Comparison of ENCODE assay signal across 7 cellular contexts in genomic region chr1:9235560-9235959, GRCh38. TPM values are rescaled to one million over a fixed set of nuclear protein-coding genes. Genes with fewer than 3 reads are reported as not detected.
DNase-seq lines count a peak whose midpoint lies in the region; ATAC-seq and TF ChIP-seq lines count a peak whose summit lies in the region.

No MANE protein-coding gene starts in this region.

- peak overlapping the region; percentile 91 for H3K27ac ChIP-seq in HEK293 (ENCODE audit: extremely low read depth, low read depth, low read length)

- CTCF ChIA-PET in HEK293 (lab: Yijun Ruan, JAX) (interaction anchor here (0.5 to 3.3 kb wide), 6 partner anchors 10 to 265 kb away, joined by 3 to 14 read pairs (median 3); no protein-coding TSS in a partner anchor), GM10248 (lab: Yijun Ruan, JAX) (interaction anchor here (1.2 to 4.3 kb wide), 6 partner anchors 12 to 386 kb away, joined by 3 to 17 read pairs (median 3); no protein-coding TSS in a partner anchor)
- CTCF ChIA-PET in activated CD8-positive, alpha-beta T cell treated with anti-CD3 and anti-CD28 coated beads for 36 hours (lab: Charles Lee), result interaction anchor here (1.4 to 1.8 kb wide), 3 partner anchors 15 to 93 kb away, joined by 5 to 7 read pairs (median 6); no protein-coding TSS in a partner anchor

- H3K9me3 ChIP-seq in HEK293 (ENCODE audit: control insufficient read depth, insufficient read depth, low read depth, low read length) (no peaks in the 10 kb centered on the region), iPS-15b (ENCODE audit: control insufficient read depth, insufficient read depth, low read length) (no peaks in the 10 kb centered on the region)

- no peaks in the 10 kb centered on the region for H3K36me3 Mint-ChIP-seq in activated CD8-positive, alpha-beta T cell treated with anti-CD3 and anti-CD28 coated beads for 36 hours (ENCODE audit: low read depth)
- H3K36me3 Mint-ChIP-seq in stimulated activated memory B cell treated with anti-CD40 and anti-IgM and Interleukin-4, amounts not matched to agents 10 μg/mL and 1 μg/mL and 100 μg/mL, for 72 hours, result peaks cover 12% of the 10 kb centered on the region

- no peaks in the 10 kb centered on the region for H3K27me3 ChIP-seq in iPS-15b (ENCODE audit: control insufficient read depth, insufficient read depth, low read length)

- TF ChIP-seq CTCF in HEK293 (tag by site-specific recombination; IDR thresholded peaks at IDR 0.05), result no peak
- no peak for TF ChIP-seq CTCF in activated CD8-positive, alpha-beta T cell treated with anti-CD3 and anti-CD28 coated beads for 36 hours (IDR thresholded peaks at IDR 0.05)
- TF ChIP-seq CTCF in GM10248 (IDR thresholded peaks at IDR 0.05; ENCODE audit: control extremely low read depth, extremely low read depth, low read depth, missing control alignments), result no peak

- H3K4me1 ChIP-seq in HEK293 (ENCODE audit: control insufficient read depth, insufficient read depth, low read length) (peaks cover 4% of the 10 kb centered on the region; the same call in 1 of the 2 replicates), iPS-15b (ENCODE audit: control insufficient read depth, insufficient read depth, low read length) (peaks cover 9% of the 10 kb centered on the region)

- intact Hi-C loops in activated CD8-positive, alpha-beta T cell treated with anti-CD3 and anti-CD28 coated beads for 36 hours (cut with micrococcal nuclease), result no loop called here

- H3K36me3 ChIP-seq in HEK293 (ENCODE audit: control insufficient read depth in 2 of 2, insufficient read depth in 1 of 2, low read length in 2 of 2), result peaks cover 0 to 11% of the 10 kb centered on the region in 2 experiments; a peak in 1 of 3 replicates
- H3K36me3 ChIP-seq in iPS-15b (ENCODE audit: control insufficient read depth, insufficient read depth, low read length), result no peaks in the 10 kb centered on the region

- peak overlapping the region; percentile 60 for H3K9ac ChIP-seq in iPS-15b (ENCODE audit: low read depth, low read length)

- ATAC-seq in activated CD8-positive, alpha-beta T cell treated with anti-CD3 and anti-CD28 coated beads for 36 hours, result no peak
- ATAC-seq in stimulated activated memory B cell treated with anti-CD40 and anti-IgM and Interleukin-4, amounts not matched to agents 10 μg/mL and 1 μg/mL and 100 μg/mL, for 72 hours, result no peak
- ATAC-seq in GM19324 (IDR thresholded peaks at IDR 0.05; ENCODE audit: low FRiP score, unreplicated experiment) (no peak), GM21737 (IDR thresholded peaks at IDR 0.05; ENCODE audit: unreplicated experiment) (no peak)

- no peaks in the 10 kb centered on the region for H3K9me3 Mint-ChIP-seq in activated CD8-positive, alpha-beta T cell treated with anti-CD3 and anti-CD28 coated beads for 36 hours
- no peaks in the 10 kb centered on the region for H3K9me3 Mint-ChIP-seq in stimulated activated memory B cell treated with anti-CD40 and anti-IgM and Interleukin-4, amounts not matched to agents 10 μg/mL and 1 μg/mL and 100 μg/mL, for 72 hours

- no peak for DNase-seq in activated CD8-positive, alpha-beta T cell treated with anti-CD3 and anti-CD28 coated beads for 36 hours
- no peak for DNase-seq in GM10248 (ENCODE audit: extremely low spot score)

- H3K4me3 Mint-ChIP-seq in activated CD8-positive, alpha-beta T cell treated with anti-CD3 and anti-CD28 coated beads for 36 hours, result peak overlapping the region; percentile 86
- peak overlapping the region; percentile 95 for H3K4me3 Mint-ChIP-seq in stimulated activated memory B cell treated with anti-CD40 and anti-IgM and Interleukin-4, amounts not matched to agents 10 μg/mL and 1 μg/mL and 100 μg/mL, for 72 hours

- H3K4me3 ChIP-seq in HEK293 (ENCODE audit: low read depth, low read length) (peak overlapping the region; percentile 67), iPS-15b (ENCODE audit: low read depth, low read length) (peak overlapping the region; percentile 60)

- POLR2A ChIA-PET in HEK293 (lab: Yijun Ruan, JAX), result interaction anchor here (1.5 kb wide), 1 partner anchor 10 kb away, joined by 8 read pairs; no protein-coding TSS in a partner anchor
- POLR2A ChIA-PET in activated CD8-positive, alpha-beta T cell treated with anti-CD3 and anti-CD28 coated beads for 36 hours (lab: Charles Lee), result interaction anchor here (0.6 to 2.0 kb wide), 3 partner anchors 9 to 335 kb away, joined by 3 to 5 read pairs (median 3); no protein-coding TSS in a partner anchor
- POLR2A ChIA-PET in GM10248 (lab: Yijun Ruan, JAX), result no interaction called here

- peak overlapping the region; percentile 86 for H3K27ac Mint-ChIP-seq in activated CD8-positive, alpha-beta T cell treated with anti-CD3 and anti-CD28 coated beads for 36 hours
- peak overlapping the region; percentile 86 for H3K27ac Mint-ChIP-seq in stimulated activated memory B cell treated with anti-CD40 and anti-IgM and Interleukin-4, amounts not matched to agents 10 μg/mL and 1 μg/mL and 100 μg/mL, for 72 hours

- H3K27me3 Mint-ChIP-seq in activated CD8-positive, alpha-beta T cell treated with anti-CD3 and anti-CD28 coated beads for 36 hours, result no peaks in the 10 kb centered on the region
- no peaks in the 10 kb centered on the region for H3K27me3 Mint-ChIP-seq in stimulated activated memory B cell treated with anti-CD40 and anti-IgM and Interleukin-4, amounts not matched to agents 10 μg/mL and 1 μg/mL and 100 μg/mL, for 72 hours

- H3K4me1 Mint-ChIP-seq in activated CD8-positive, alpha-beta T cell treated with anti-CD3 and anti-CD28 coated beads for 36 hours (ENCODE audit: low read depth), result peaks cover 48% of the 10 kb centered on the region
- peaks cover 67% of the 10 kb centered on the region for H3K4me1 Mint-ChIP-seq in stimulated activated memory B cell treated with anti-CD40 and anti-IgM and Interleukin-4, amounts not matched to agents 10 μg/mL and 1 μg/mL and 100 μg/mL, for 72 hours

TF ChIP-seq in HEK293, 187 proteins besides CTCF, POLR2A, EP300 and RAD21:
- TF ChIP-seq, protein P1, sequence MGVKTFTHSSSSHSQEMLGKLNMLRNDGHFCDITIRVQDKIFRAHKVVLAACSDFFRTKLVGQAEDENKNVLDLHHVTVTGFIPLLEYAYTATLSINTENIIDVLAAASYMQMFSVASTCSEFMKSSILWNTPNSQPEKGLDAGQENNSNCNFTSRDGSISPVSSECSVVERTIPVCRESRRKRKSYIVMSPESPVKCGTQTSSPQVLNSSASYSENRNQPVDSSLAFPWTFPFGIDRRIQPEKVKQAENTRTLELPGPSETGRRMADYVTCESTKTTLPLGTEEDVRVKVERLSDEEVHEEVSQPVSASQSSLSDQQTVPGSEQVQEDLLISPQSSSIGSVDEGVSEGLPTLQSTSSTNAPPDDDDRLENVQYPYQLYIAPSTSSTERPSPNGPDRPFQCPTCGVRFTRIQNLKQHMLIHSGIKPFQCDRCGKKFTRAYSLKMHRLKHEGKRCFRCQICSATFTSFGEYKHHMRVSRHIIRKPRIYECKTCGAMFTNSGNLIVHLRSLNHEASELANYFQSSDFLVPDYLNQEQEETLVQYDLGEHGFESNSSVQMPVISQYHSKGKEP (tag by site-specific recombination; IDR thresholded peaks at IDR 0.05), result no peak
- no peak for TF ChIP-seq ZNF354C (tag by site-specific recombination; IDR thresholded peaks at IDR 0.05; ENCODE audit: borderline replicate concordance, low read depth)
- TF ChIP-seq ZNF121 (tag by site-specific recombination; IDR thresholded peaks at IDR 0.05), result peak; percentile 97

RNA-seq across cellular contexts. Expression of gene H6PD, which starts 1.0 kb away (rescaled TPM):
- 1 to 10 TPM; 7.5 to 7.8 TPM for total RNA-seq in activated CD8-positive, alpha-beta T cell treated with anti-CD3 and anti-CD28 coated beads for 36 hours

RNA-seq across cellular contexts. Expression of gene SPSB1, which starts 57.1 kb away (rescaled TPM):
- total RNA-seq in activated CD8-positive, alpha-beta T cell treated with anti-CD3 and anti-CD28 coated beads for 36 hours, result 1 to 10 TPM; 1.1 to 1.5 TPM
